19 cellular contexts compared by ENCODE assay signal in the genomic region with DNA sequence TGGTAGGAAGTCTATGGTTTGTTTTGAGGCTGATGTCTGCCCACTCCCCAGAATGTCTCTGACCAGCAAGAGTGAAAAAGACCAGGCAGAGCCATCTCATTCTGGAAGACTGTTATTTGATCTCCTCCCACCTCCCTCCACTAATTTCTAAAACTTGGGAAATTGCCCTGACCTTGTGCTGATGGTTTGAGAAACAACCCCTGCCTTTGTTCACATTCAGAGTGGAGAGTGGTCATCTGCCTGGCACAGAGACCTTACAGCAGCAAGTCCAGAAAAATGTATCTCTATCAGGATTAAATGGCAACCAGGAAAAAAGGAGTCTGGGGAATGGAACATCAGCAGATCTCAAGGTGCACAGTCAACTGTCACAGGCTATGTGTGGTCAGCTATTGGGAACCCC. TPM values are rescaled to one million over a fixed set of nuclear protein-coding genes. Genes with fewer than 3 reads are reported as not detected.
"Had no signal": no experiment of that assay in that cellular context is flagged by ENCODE, and none has a peak within 500 bp of the region (broad histone marks: within the 10 kb centered on the region; RNA-seq: fewer than 3 reads in every experiment).

No MANE protein-coding gene starts in this region.

- H3K4me3 Mint-ChIP-seq: activated CD4-positive, alpha-beta T cell treated with anti-CD3 and anti-CD28 coated beads, Interleukin-2, amount 10 ng/mL, durations not matched to agents 7 days and 5 days; activated CD8-positive, alpha-beta T cell treated with anti-CD3 and anti-CD28 coated beads, Interleukin-2, amount 10 ng/mL, durations not matched to agents 7 days and 5 days; activated naive CD4-positive, alpha-beta T cell treated with anti-CD3 and anti-CD28 coated beads for 36 hours; activated T-cell treated with anti-CD3 and anti-CD28 coated beads, Interleukin-2, amount 50 U/mL, for 24 hours; naive thymus-derived CD8-positive, alpha-beta T cell; type B pancreatic cell had no signal

- H3K4me3 ChIP-seq: ascending aorta, breast epithelium, coronary artery, gastroesophageal sphincter, heart right ventricle, spleen had no signal

- H3K36me3 Mint-ChIP-seq: naive thymus-derived CD8-positive, alpha-beta T cell; type B pancreatic cell had no signal

- H3K27me3 Mint-ChIP-seq: type B pancreatic cell had no signal

- H3K27ac Mint-ChIP-seq: activated CD4-positive, alpha-beta T cell treated with anti-CD3 and anti-CD28 coated beads, Interleukin-2, amount 10 ng/mL, durations not matched to agents 7 days and 5 days; activated CD8-positive, alpha-beta T cell treated with anti-CD3 and anti-CD28 coated beads, Interleukin-2, amount 10 ng/mL, durations not matched to agents 7 days and 5 days; activated naive CD4-positive, alpha-beta T cell treated with anti-CD3 and anti-CD28 coated beads for 36 hours; activated T-cell treated with anti-CD3 and anti-CD28 coated beads, Interleukin-2, amount 50 U/mL, for 24 hours; activated T-helper 2 cell treated with anti-CD3 and anti-CD28 coated beads, Interferon-gamma antibody, Interleukin-2, Interleukin-4, amounts not matched to agents 10 μg/mL and 5 μg/mL and 100 μg/mL, durations not matched to agents 14 hours and 24 hours and 36 hours; type B pancreatic cell had no signal

- DNase-seq: activated CD4-positive, alpha-beta T cell treated with anti-CD3 and anti-CD28 coated beads, Interleukin-2, amount 10 ng/mL, durations not matched to agents 7 days and 5 days; activated CD8-positive, alpha-beta T cell treated with anti-CD3 and anti-CD28 coated beads, Interleukin-2, amount 10 ng/mL, durations not matched to agents 7 days and 5 days; activated naive CD4-positive, alpha-beta T cell treated with anti-CD3 and anti-CD28 coated beads for 36 hours; activated T-cell treated with anti-CD3 and anti-CD28 coated beads, Interleukin-2, amount 50 U/mL, for 24 hours; heart right ventricle; left cardiac atrium; mesendoderm; naive thymus-derived CD8-positive, alpha-beta T cell; spleen; stimulated activated naive CD4-positive, alpha-beta T cell treated with Interleukin-2 at 50 U/mL for 16 hours; T1000 had no signal

- H3K9me3 Mint-ChIP-seq: activated CD4-positive, alpha-beta T cell treated with anti-CD3 and anti-CD28 coated beads, Interleukin-2, amount 10 ng/mL, durations not matched to agents 7 days and 5 days; activated naive CD4-positive, alpha-beta T cell treated with anti-CD3 and anti-CD28 coated beads for 36 hours; activated T-cell treated with anti-CD3 and anti-CD28 coated beads, Interleukin-2, amount 50 U/mL, for 24 hours; activated T-helper 2 cell treated with anti-CD3 and anti-CD28 coated beads, Interferon-gamma antibody, Interleukin-2, Interleukin-4, amounts not matched to agents 10 μg/mL and 5 μg/mL and 100 μg/mL, durations not matched to agents 14 hours and 24 hours and 36 hours; naive thymus-derived CD8-positive, alpha-beta T cell; type B pancreatic cell had no signal

- H3K4me1 Mint-ChIP-seq: activated CD4-positive, alpha-beta T cell treated with anti-CD3 and anti-CD28 coated beads, Interleukin-2, amount 10 ng/mL, durations not matched to agents 7 days and 5 days; naive thymus-derived CD8-positive, alpha-beta T cell had no signal

RNA-seq across cellular contexts. Expression of a gene that starts 25.7 kb away (rescaled TPM):
- total RNA-seq: activated CD4-positive, alpha-beta T cell treated with anti-CD3 and anti-CD28 coated beads, Interleukin-2, amount 10 ng/mL, durations not matched to agents 7 days and 5 days; activated CD8-positive, alpha-beta T cell treated with anti-CD3 and anti-CD28 coated beads, Interleukin-2, amount 10 ng/mL, durations not matched to agents 7 days and 5 days; activated naive CD4-positive, alpha-beta T cell treated with anti-CD3 and anti-CD28 coated beads for 36 hours; activated T-helper 2 cell treated with anti-CD3 and anti-CD28 coated beads, Interferon-gamma antibody, Interleukin-2, Interleukin-4, amounts not matched to agents 10 μg/mL and 5 μg/mL and 100 μg/mL, durations not matched to agents 14 hours and 24 hours and 36 hours; ascending aorta; gastroesophageal sphincter; heart right ventricle; left cardiac atrium; lower leg skin; naive thymus-derived CD8-positive, alpha-beta T cell; T-helper 1 cell treated with Interleukin-12 subunit alpha and Interleukin-12 subunit beta and Interleukin-4 antibody, amounts not matched to agents 30 ng/mL and 1 ng/mL, for 36 hours had no signal
